In the genomic region with DNA sequence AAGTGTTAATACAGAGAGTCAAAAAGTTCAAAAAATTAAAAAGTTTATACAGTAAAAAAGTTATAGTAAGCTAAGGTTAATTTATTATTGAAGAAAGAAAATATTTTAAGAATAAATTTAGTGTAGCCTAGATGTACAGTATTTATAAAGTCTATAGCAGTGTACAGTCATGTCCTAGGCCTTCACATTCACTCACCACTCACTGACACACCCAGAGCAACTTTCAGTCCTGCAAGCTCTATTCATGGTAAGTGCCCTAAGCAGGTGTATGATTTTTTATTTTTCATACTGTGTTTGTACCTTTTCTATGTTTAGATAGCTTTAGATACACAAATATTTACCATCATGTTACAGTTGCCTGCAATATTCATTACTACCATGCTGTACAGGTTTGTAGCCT, we compare ENCODE assay signal across 19 cellular contexts.
DNase-seq lines count a peak whose midpoint lies in the region; ATAC-seq and TF ChIP-seq lines count a peak whose summit lies in the region.
"Had no signal": no experiment of that assay in that cellular context is flagged by ENCODE, and none has a peak within 500 bp of the region (broad histone marks: within the 10 kb centered on the region; RNA-seq: fewer than 3 reads in every experiment).

No MANE protein-coding gene starts in this region.

- H3K9me3 ChIP-seq in left lung (no peaks in the 10 kb centered on the region), thyroid gland (no peaks in the 10 kb centered on the region)
- H3K9me3 ChIP-seq: A549, Caco-2 had no signal

- H3K36me3 ChIP-seq in left lung (no peaks in the 10 kb centered on the region), thyroid gland (no peaks in the 10 kb centered on the region)

- CTCF ChIA-PET in GM10248 (lab: Yijun Ruan, JAX): interaction anchor here (0.6 kb wide), 1 partner anchor 16 kb away, joined by 3 read pairs; no protein-coding TSS in a partner anchor

- POLR2A ChIA-PET in GM10248 (lab: Yijun Ruan, JAX): no interaction called here

- H3K4me3 ChIP-seq in epithelial cell of esophagus (ENCODE audit: low read length) (no peak overlapping the region), left lung (no peak overlapping the region), thyroid gland (replicated peaks in 1 of 3) (no peak overlapping the region)
- H3K4me3 ChIP-seq: A549 had no signal

- intact Hi-C loops in left lung (cut with DNase I): no loop called here
- intact Hi-C loops in thyroid gland (cut with DNase I): no loop called here

- H3K4me1 ChIP-seq in left lung (no peaks in the 10 kb centered on the region), thyroid gland (peaks cover 11 to 18% of the 10 kb centered on the region in 2 donors)
- H3K4me1 ChIP-seq: A549, Caco-2 had no signal

- no peak for TF ChIP-seq POLR2A in thyroid gland (IDR thresholded peaks at IDR 0.05)

- H3K27me3 ChIP-seq in left lung (no peaks in the 10 kb centered on the region), thyroid gland (no peaks in the 10 kb centered on the region)

- H3K27ac ChIP-seq in left lung: no peak overlapping the region
- H3K27ac ChIP-seq in thyroid gland: no peak overlapping the region
- H3K27ac ChIP-seq: 22Rv1, A549, C4-2B had no signal

- TF ChIP-seq CTCF in epithelial cell of esophagus (IDR thresholded peaks at IDR 0.05; ENCODE audit: insufficient read depth, low read depth, low read length, missing control alignments): no peak
- TF ChIP-seq CTCF in left lung (IDR thresholded peaks at IDR 0.05): no peak
- no peak for TF ChIP-seq CTCF in GM10248 (IDR thresholded peaks at IDR 0.05; ENCODE audit: control extremely low read depth, extremely low read depth, low read depth, missing control alignments)
- TF ChIP-seq CTCF in thyroid gland (IDR thresholded peaks at IDR 0.05): no peak

- peak; percentile 2 for DNase-seq in DMS53 (lab: John Stamatoyannopoulos, UW)
- DNase-seq in DMS53 treated with DMSO at 0.1 percent for 48 hours (lab: John Stamatoyannopoulos, UW; ENCODE audit: unreplicated experiment): no peak
- peak; percentile 66 for DNase-seq in epithelial cell of esophagus (ENCODE audit: low read depth)
- DNase-seq in left lung: no peak
- DNase-seq in GM10248 (ENCODE audit: extremely low spot score): no peak
- no peak for DNase-seq in thyroid gland
- DNase-seq: AML-193; Caco-2; CD4-positive, alpha-beta T cell; DMS79 treated with DMSO at 0.1 percent for 48 hours; GOT3; H7; HFFc6; IMR-90 had no signal

- peak; percentile 16 for ATAC-seq in left lung
- no peak for ATAC-seq in HG02973 (IDR thresholded peaks at IDR 0.05; ENCODE audit: unreplicated experiment)
- ATAC-seq: A549, HCT116 had no signal

Comparison
In these comparisons a context has a peak if more than half of its experiments do, and no peak if none do; other contexts are left out.
1. DNase-seq: peak in DMS53 (single experiment) and epithelial cell of esophagus (single experiment); none in DMS53 treated with DMSO at 0.1 percent for 48 hours (single experiment), left lung (0 of 2), GM10248 (single experiment) and thyroid gland (0 of 2).